In the genomic region with DNA sequence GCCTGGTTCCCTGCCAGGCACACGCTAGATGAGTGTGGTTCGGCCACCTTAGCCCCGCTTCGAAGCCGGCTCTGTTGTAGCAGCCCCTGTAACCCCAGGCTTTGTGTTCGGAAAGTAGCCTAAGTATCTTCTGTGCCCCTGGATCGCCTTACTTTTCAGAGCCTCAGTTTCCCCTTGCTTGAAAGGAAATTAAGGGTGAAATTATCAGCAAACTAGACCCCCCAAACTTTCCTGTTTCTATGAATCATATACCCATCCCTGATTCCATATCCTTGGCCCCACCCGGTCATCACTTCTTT, we compare ENCODE assay signal across 8 cellular contexts. TPM values are rescaled to one million over a fixed set of nuclear protein-coding genes. Genes with fewer than 3 reads are reported as not detected.
DNase-seq lines count a peak whose midpoint lies in the region; ATAC-seq lines count a peak whose summit lies in the region.

No MANE protein-coding gene starts in this region.

- no peaks in the 10 kb centered on the region for H3K9me3 Mint-ChIP-seq in activated CD4-positive, alpha-beta memory T cell treated with anti-CD3 and anti-CD28 coated beads, Interleukin-2, amount 10 ng/mL, durations not matched to agents 7 days and 5 days
- no peaks in the 10 kb centered on the region for H3K9me3 Mint-ChIP-seq in stimulated activated naive B cell treated with anti-CD40 and anti-IgM and Interleukin-4, amounts not matched to agents 10 μg/mL and 1 μg/mL and 100 μg/mL, for 72 hours

- no peaks in the 10 kb centered on the region for H3K9me3 ChIP-seq in iPS-15b (ENCODE audit: control insufficient read depth, insufficient read depth, low read length)

- ATAC-seq in stimulated activated naive B cell treated with anti-CD40 and anti-IgM and Interleukin-4, amounts not matched to agents 10 μg/mL and 1 μg/mL and 100 μg/mL, for 72 hours (replicated peaks) = no peak
- ATAC-seq in HG02610 (IDR thresholded peaks at IDR 0.05; ENCODE audit: unreplicated experiment) = no peak

- peak; percentile 23 for DNase-seq in NCI-H82 (lab: John Stamatoyannopoulos, UW)
- DNase-seq in NCI-H82 treated with DMSO at 0.1 percent for 48 hours (lab: John Stamatoyannopoulos, UW; ENCODE audit: unreplicated experiment) = no peak
- DNase-seq in activated CD4-positive, alpha-beta memory T cell treated with anti-CD3 and anti-CD28 coated beads, Interleukin-2, amount 10 ng/mL, durations not matched to agents 7 days and 5 days = no peak
- no peak for DNase-seq in stimulated activated naive B cell treated with anti-CD40 and anti-IgM and Interleukin-4, amounts not matched to agents 10 μg/mL and 1 μg/mL and 100 μg/mL, for 72 hours
- DNase-seq in mesenteric fat pad (ENCODE audit: low spot score) = no peak
- DNase-seq in ecto neural progenitor cell (ENCODE audit: low spot score) = no peak

- CTCF ChIA-PET in activated CD4-positive, alpha-beta memory T cell treated with anti-CD3 and anti-CD28 coated beads, Interleukin-2, amount 10 ng/mL, durations not matched to agents 7 days and 5 days (lab: Charles Lee) = interaction anchor here (0.6 to 1.8 kb wide), 5 partner anchors 18 to 480 kb away, joined by 3 to 9 read pairs (median 3); partner anchors contain the start of gene TAF5

- peak overlapping the region; percentile 83 for H3K27ac Mint-ChIP-seq in activated CD4-positive, alpha-beta memory T cell treated with anti-CD3 and anti-CD28 coated beads, Interleukin-2, amount 10 ng/mL, durations not matched to agents 7 days and 5 days
- peak overlapping the region; percentile 98 for H3K27ac Mint-ChIP-seq in stimulated activated naive B cell treated with anti-CD40 and anti-IgM and Interleukin-4, amounts not matched to agents 10 μg/mL and 1 μg/mL and 100 μg/mL, for 72 hours

- peaks cover 20% of the 10 kb centered on the region for H3K36me3 ChIP-seq in iPS-15b (ENCODE audit: control insufficient read depth, insufficient read depth, low read length)

- no peaks in the 10 kb centered on the region for H3K27me3 Mint-ChIP-seq in activated CD4-positive, alpha-beta memory T cell treated with anti-CD3 and anti-CD28 coated beads, Interleukin-2, amount 10 ng/mL, durations not matched to agents 7 days and 5 days
- H3K27me3 Mint-ChIP-seq in stimulated activated naive B cell treated with anti-CD40 and anti-IgM and Interleukin-4, amounts not matched to agents 10 μg/mL and 1 μg/mL and 100 μg/mL, for 72 hours = no peaks in the 10 kb centered on the region

- peak overlapping the region; percentile 92 for H3K4me3 Mint-ChIP-seq in activated CD4-positive, alpha-beta memory T cell treated with anti-CD3 and anti-CD28 coated beads, Interleukin-2, amount 10 ng/mL, durations not matched to agents 7 days and 5 days
- peak overlapping the region; percentile 88 to 99 for H3K4me3 Mint-ChIP-seq in stimulated activated naive B cell treated with anti-CD40 and anti-IgM and Interleukin-4, amounts not matched to agents 10 μg/mL and 1 μg/mL and 100 μg/mL, for 72 hours

- POLR2A ChIA-PET in activated CD4-positive, alpha-beta memory T cell treated with anti-CD3 and anti-CD28 coated beads, Interleukin-2, amount 10 ng/mL, durations not matched to agents 7 days and 5 days (lab: Charles Lee) = interaction anchor here (0.6 to 3.6 kb wide), 10 partner anchors 9 to 264 kb away, joined by 3 to 37 read pairs (median 4); partner anchors contain the start of genes PCGF6 and TAF5

- H3K27me3 ChIP-seq in iPS-15b (ENCODE audit: control insufficient read depth, insufficient read depth, low read length) = no peaks in the 10 kb centered on the region

- peaks cover 56% of the 10 kb centered on the region for H3K36me3 Mint-ChIP-seq in activated CD4-positive, alpha-beta memory T cell treated with anti-CD3 and anti-CD28 coated beads, Interleukin-2, amount 10 ng/mL, durations not matched to agents 7 days and 5 days (ENCODE audit: low read depth)
- peaks cover 21 to 51% of the 10 kb centered on the region in 2 donors for H3K36me3 Mint-ChIP-seq in stimulated activated naive B cell treated with anti-CD40 and anti-IgM and Interleukin-4, amounts not matched to agents 10 μg/mL and 1 μg/mL and 100 μg/mL, for 72 hours

- peak overlapping the region; percentile 92 for H3K4me3 ChIP-seq in iPS-15b (ENCODE audit: low read depth, low read length)

- peak overlapping the region; percentile 82 for H3K9ac ChIP-seq in iPS-15b (ENCODE audit: low read depth, low read length)

- peaks cover 9% of the 10 kb centered on the region for H3K4me1 ChIP-seq in iPS-15b (ENCODE audit: control insufficient read depth, insufficient read depth, low read length)

- H3K4me1 Mint-ChIP-seq in activated CD4-positive, alpha-beta memory T cell treated with anti-CD3 and anti-CD28 coated beads, Interleukin-2, amount 10 ng/mL, durations not matched to agents 7 days and 5 days = peaks cover 54% of the 10 kb centered on the region
- peaks cover 24 to 45% of the 10 kb centered on the region in 2 donors for H3K4me1 Mint-ChIP-seq in stimulated activated naive B cell treated with anti-CD40 and anti-IgM and Interleukin-4, amounts not matched to agents 10 μg/mL and 1 μg/mL and 100 μg/mL, for 72 hours

RNA-seq across cellular contexts. Expression of gene PDCD11, which starts 0.3 kb away (rescaled TPM):
- 10 to 100 TPM; 38.9 to 39.6 TPM for total RNA-seq in activated CD4-positive, alpha-beta memory T cell treated with anti-CD3 and anti-CD28 coated beads, Interleukin-2, amount 10 ng/mL, durations not matched to agents 7 days and 5 days
- 32.2 TPM for total RNA-seq in mesenteric fat pad

RNA-seq across cellular contexts. Expression of gene ATP5MK, which starts 0.5 kb away (rescaled TPM):
- 100 to 1,000 TPM; 299 to 315 TPM for total RNA-seq in activated CD4-positive, alpha-beta memory T cell treated with anti-CD3 and anti-CD28 coated beads, Interleukin-2, amount 10 ng/mL, durations not matched to agents 7 days and 5 days
- total RNA-seq in mesenteric fat pad = 348 TPM

RNA-seq across cellular contexts. Expression of gene TAF5, which starts 29.0 kb away (rescaled TPM):
- 10 to 100 TPM; 13.1 to 13.2 TPM for total RNA-seq in activated CD4-positive, alpha-beta memory T cell treated with anti-CD3 and anti-CD28 coated beads, Interleukin-2, amount 10 ng/mL, durations not matched to agents 7 days and 5 days
- 2.3 TPM for total RNA-seq in mesenteric fat pad

RNA-seq across cellular contexts. Expression of gene PCGF6, which starts 45.8 kb away (rescaled TPM):
- total RNA-seq in activated CD4-positive, alpha-beta memory T cell treated with anti-CD3 and anti-CD28 coated beads, Interleukin-2, amount 10 ng/mL, durations not matched to agents 7 days and 5 days = 10 to 100 TPM; 13.9 to 15.1 TPM
- 11.0 TPM for total RNA-seq in mesenteric fat pad

RNA-seq across cellular contexts. Expression of gene CALHM2, which starts 55.4 kb away (rescaled TPM):
- total RNA-seq in activated CD4-positive, alpha-beta memory T cell treated with anti-CD3 and anti-CD28 coated beads, Interleukin-2, amount 10 ng/mL, durations not matched to agents 7 days and 5 days = 100 to 1,000 TPM; 135 to 138 TPM
- 40.3 TPM for total RNA-seq in mesenteric fat pad
